21 cellular contexts compared by ENCODE assay signal in genomic region chr6:137122612-137123011, GRCh38. TPM values are rescaled to one million over a fixed set of nuclear protein-coding genes. Genes with fewer than 3 reads are reported as not detected.
A peak's percentile ranks its signal among the peaks of the same experiment; 100 is the strongest.
DNase-seq lines count a peak whose midpoint lies in the region; ATAC-seq, FAIRE-seq and TF ChIP-seq lines count a peak whose summit lies in the region.
"Had no signal": no experiment of that assay in that cellular context is flagged by ENCODE, and none has a peak within 500 bp of the region (broad histone marks: within the 10 kb centered on the region; RNA-seq: fewer than 3 reads in every experiment).

No MANE protein-coding gene starts in this region.

- no peak for DNase-seq in GM12892 (ENCODE audit: insufficient read length)
- DNase-seq in activated B cell treated with CpG ODN at 0.5 μM for 24 hours: no peak
- no peak for DNase-seq in NCI-H2029 (lab: John Stamatoyannopoulos, UW)
- DNase-seq in CD8-positive, alpha-beta memory T cell: no peak
- DNase-seq in HuH-7.5 (ENCODE audit: low spot score): no peak
- DNase-seq: activated gamma-delta T cell, aorta, midbrain, NCI-H1436, NCI-H446, occipital lobe had no signal

- peak overlapping the region; percentile 50 for H3K27ac Mint-ChIP-seq in activated B cell treated with CpG ODN at 0.5 μM for 24 hours
- H3K27ac Mint-ChIP-seq in CD8-positive, alpha-beta memory T cell: no peak overlapping the region

- POLR2A ChIA-PET in activated B cell treated with CpG ODN at 0.5 μM for 24 hours (lab: Charles Lee): interaction anchor here (0.6 to 2.1 kb wide), 3 partner anchors 20 to 87 kb away, joined by 4 to 7 read pairs (median 4); no protein-coding TSS in a partner anchor
- POLR2A ChIA-PET in CD8-positive, alpha-beta memory T cell (lab: Charles Lee): no interaction called here

- H3K27ac ChIP-seq in CD8-positive, alpha-beta memory T cell (ENCODE audit: low read depth, low read length): no peak overlapping the region
- H3K27ac ChIP-seq: coronary artery, SK-N-MC had no signal

- H3K27me3 Mint-ChIP-seq in activated B cell treated with CpG ODN at 0.5 μM for 24 hours: no peaks in the 10 kb centered on the region
- H3K27me3 Mint-ChIP-seq in CD8-positive, alpha-beta memory T cell: peaks cover 2 to 7% of the 10 kb centered on the region in 2 donors

- H3K4me1 Mint-ChIP-seq in activated B cell treated with CpG ODN at 0.5 μM for 24 hours: peaks cover 44% of the 10 kb centered on the region
- H3K4me1 Mint-ChIP-seq in CD8-positive, alpha-beta memory T cell: peaks cover 2 to 16% (median 9%) of the 10 kb centered on the region in 3 donors

- H3K4me1 ChIP-seq in CD8-positive, alpha-beta memory T cell (ENCODE audit: insufficient read depth, low read length): no peaks in the 10 kb centered on the region

- ATAC-seq in GM21390 (IDR thresholded peaks at IDR 0.05; ENCODE audit: unreplicated experiment) (peak; percentile 57), HG03045 (IDR thresholded peaks at IDR 0.05; ENCODE audit: unreplicated experiment) (peak; percentile 55), activated B cell treated with CpG ODN at 0.5 μM for 24 hours (ENCODE audit: low read depth) (no peak), GM19328 (IDR thresholded peaks at IDR 0.05; ENCODE audit: unreplicated experiment) (no peak)

- peaks cover 7% of the 10 kb centered on the region for H3K9me3 Mint-ChIP-seq in activated B cell treated with CpG ODN at 0.5 μM for 24 hours
- H3K9me3 Mint-ChIP-seq in CD8-positive, alpha-beta memory T cell: peaks cover 6 to 16% (median 13%) of the 10 kb centered on the region in 5 donors

- TF ChIP-seq CTCF in activated B cell treated with CpG ODN at 0.5 μM for 24 hours (IDR thresholded peaks at IDR 0.05): no peak

- peak; percentile 21 for FAIRE-seq in GM12892 (lab: Jason Lieb, UNC)
- FAIRE-seq: keratinocyte had no signal

- no peaks in the 10 kb centered on the region for H3K27me3 ChIP-seq in CD8-positive, alpha-beta memory T cell (ENCODE audit: insufficient read depth, low read length, poor library complexity, severe bottlenecking)

- H3K36me3 ChIP-seq in CD8-positive, alpha-beta memory T cell (ENCODE audit: insufficient read depth, low read length): no peaks in the 10 kb centered on the region

- peaks cover 5% of the 10 kb centered on the region for H3K36me3 Mint-ChIP-seq in activated B cell treated with CpG ODN at 0.5 μM for 24 hours (ENCODE audit: low read depth)
- peaks cover 0 to 16% (median 0%) of the 10 kb centered on the region in 3 donors for H3K36me3 Mint-ChIP-seq in CD8-positive, alpha-beta memory T cell

- no peaks in the 10 kb centered on the region for H3K9me3 ChIP-seq in CD8-positive, alpha-beta memory T cell (ENCODE audit: low read length)

- CTCF ChIA-PET in activated B cell treated with CpG ODN at 0.5 μM for 24 hours (lab: Charles Lee): interaction anchor here (0.6 to 1.1 kb wide), 3 partner anchors 9 to 46 kb away, joined by 3 read pairs; no protein-coding TSS in a partner anchor
- CTCF ChIA-PET in CD8-positive, alpha-beta memory T cell (lab: Charles Lee): no interaction called here

- intact Hi-C loops in activated B cell treated with CpG ODN at 0.5 μM for 24 hours (cut with micrococcal nuclease): no loop called here

- TF ChIP-seq POLR2A in GM12892 (IDR thresholded peaks at IDR 0.05; ENCODE audit: low read depth, low read length): no peak

- no peak overlapping the region for H3K4me3 ChIP-seq in CD8-positive, alpha-beta memory T cell (ENCODE audit: low read length)
- H3K4me3 ChIP-seq: coronary artery, SK-N-MC had no signal

- H3K4me3 Mint-ChIP-seq in activated B cell treated with CpG ODN at 0.5 μM for 24 hours: no peak overlapping the region
- H3K4me3 Mint-ChIP-seq in CD8-positive, alpha-beta memory T cell: no peak overlapping the region

RNA-seq across cellular contexts. Expression of gene IL22RA2, which starts 50.8 kb away (rescaled TPM):
- not detected for polyA plus RNA-seq in GM12892 (2012; ENCODE audit: missing spikeins)
- not detected in 2 replicates for total RNA-seq in activated B cell treated with CpG ODN at 0.5 μM for 24 hours
- total RNA-seq in CD8-positive, alpha-beta memory T cell: not detected
- not detected for polyA plus RNA-seq in CD8-positive, alpha-beta memory T cell
- total RNA-seq: aorta, epithelial cell of proximal tubule, H4, occipital lobe, skeletal muscle tissue had no signal
- polyA plus RNA-seq: AG04450, aorta had no signal

Comparison
In these comparisons a context has a peak if more than half of its experiments do, and no peak if none do; other contexts are left out.
1. ATAC-seq: peak in GM21390 (single experiment) and HG03045 (single experiment); none in activated B cell treated with CpG ODN at 0.5 μM for 24 hours (single experiment) and GM19328 (single experiment).